ENCODE assay signal across 13 cellular contexts in genomic region chr5:52580921-52581320, GRCh38.
DNase-seq lines count a peak whose midpoint lies in the region; ATAC-seq lines count a peak whose summit lies in the region.
"Had no signal": no experiment of that assay in that cellular context is flagged by ENCODE, and none has a peak within 500 bp of the region (broad histone marks: within the 10 kb centered on the region; RNA-seq: fewer than 3 reads in every experiment).

No MANE protein-coding gene starts in this region.

- no peak for ATAC-seq in HG02798 (IDR thresholded peaks at IDR 0.05; ENCODE audit: poor library complexity, unreplicated experiment)
- ATAC-seq: stimulated activated naive CD8-positive, alpha-beta T cell treated with anti-CD3 and anti-CD28 coated beads, Interleukin-15, Interleukin-2, amounts not matched to agents 100 U/mL and 50 U/mL, for 24 hours had no signal

- DNase-seq in ELR (ENCODE audit: low read depth) = peak; percentile 57
- peak; percentile 80 for DNase-seq in M059J (ENCODE audit: low read depth)
- DNase-seq in brain pericyte (ENCODE audit: low read depth, low spot score) = peak; percentile 86
- peak; percentile 69 for DNase-seq in non-pigmented ciliary epithelial cell (ENCODE audit: low read depth)
- no peak for DNase-seq in HuH-7 (ENCODE audit: low spot score)
- DNase-seq in activated gamma-delta T cell treated with Interleukin-2 at 50 U/mL for 16 hours = no peak
- DNase-seq: activated CD4-positive, alpha-beta T cell treated with anti-CD3 and anti-CD28 coated beads, Interleukin-2, amount 10 ng/mL, durations not matched to agents 24 days and 14 days; activated T-cell treated with anti-CD3 and anti-CD28 coated beads for 4 hours; NCI-H2107; SHP77; stimulated activated CD4-positive, alpha-beta T cell treated with anti-CD3 and anti-CD28 coated beads, Interleukin-12 subunit alpha, Interleukin-12 subunit beta, amount 100 ng/mL, for 4 hours; stimulated activated naive CD8-positive, alpha-beta T cell treated with anti-CD3 and anti-CD28 coated beads, Interleukin-15, Interleukin-2, amounts not matched to agents 100 U/mL and 50 U/mL, for 24 hours had no signal

Comparison
In these comparisons a context has a peak if more than half of its experiments do, and no peak if none do; other contexts are left out.
1. DNase-seq: peak in ELR (single experiment), M059J (single experiment), brain pericyte (single experiment) and non-pigmented ciliary epithelial cell (single experiment); none in HuH-7 (single experiment) and activated gamma-delta T cell treated with Interleukin-2 at 50 U/mL for 16 hours (single experiment).